8 cellular contexts compared by ENCODE assay signal in the genomic region with DNA sequence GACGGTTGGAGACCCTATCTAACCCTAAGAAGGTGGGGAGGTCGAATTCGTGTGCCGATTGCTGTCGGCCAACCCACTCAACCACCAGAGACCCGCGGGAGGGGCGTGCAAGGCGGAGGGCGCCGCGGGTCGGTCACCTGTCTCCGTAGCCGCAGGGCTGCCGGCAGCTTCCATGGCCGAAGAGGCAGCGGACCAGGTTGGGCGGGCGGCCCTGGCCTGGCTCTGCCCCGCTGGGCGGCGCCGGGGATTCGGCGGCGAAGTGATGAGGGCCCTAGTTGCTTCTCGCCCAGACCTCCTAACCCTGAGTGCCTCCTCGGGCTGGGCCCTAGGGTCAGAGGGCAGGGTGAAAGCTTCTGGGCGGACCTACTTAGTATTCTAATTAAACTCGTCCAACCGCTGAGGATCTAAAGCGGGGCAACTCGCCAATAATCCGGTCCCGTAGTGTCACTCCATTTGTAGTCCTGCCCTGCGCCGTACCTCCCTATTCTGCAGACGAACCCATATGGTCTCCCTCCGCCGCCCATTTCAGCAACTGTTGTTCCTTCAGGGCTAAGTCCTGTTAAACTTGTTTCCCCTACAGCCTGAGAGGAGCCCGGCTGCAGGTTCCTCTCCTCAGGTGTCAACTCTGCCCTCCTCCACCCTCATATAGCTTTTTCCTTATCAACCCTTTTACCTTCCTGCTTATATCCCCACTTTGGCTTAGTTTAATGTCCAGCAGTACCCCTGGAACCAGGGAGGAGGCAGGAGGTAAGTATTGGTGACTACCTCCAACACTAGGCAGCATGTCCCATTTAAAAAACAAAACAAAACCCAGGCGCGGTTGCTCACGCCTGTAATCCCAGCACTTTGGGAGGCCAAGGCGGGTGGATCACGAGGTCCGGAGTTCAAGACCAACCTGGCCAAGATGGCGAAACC. TPM values are rescaled to one million over a fixed set of nuclear protein-coding genes. Genes with fewer than 3 reads are reported as not detected.
DNase-seq lines count a peak whose midpoint lies in the region; ATAC-seq and TF ChIP-seq lines count a peak whose summit lies in the region.

A gene (minus strand): TSS at position 307 of the 915 bp plus-strand sequence. CDS start 133 bp downstream, at position 174.

- in situ Hi-C loops in GM13977 (cut with MboI; ENCODE audit: low pct_unique_long_range_greater_than_20kb, low sequenced_read_pairs, unreplicated experiment), result no loop called here

- ATAC-seq in HG02610 (IDR thresholded peaks at IDR 0.05; ENCODE audit: unreplicated experiment), result peak; percentile 30

- TF ChIP-seq CTCF in GM13977 (IDR thresholded peaks at IDR 0.05; ENCODE audit: extremely low read depth, insufficient read depth, missing control alignments) (peak; percentile 14), brain (conservative IDR thresholded peaks at IDR 0.05) (no peak)

- peak within 1 kb of the TSS; percentile 93 to 100 (median 100) for H3K4me3 Mint-ChIP-seq in brain

- intact Hi-C loops in T-helper 2 cell treated with Interferon-gamma antibody and Interleukin-4, amounts not matched to agents 100 ng/mL and 5 ng/mL, for 36 hours (cut with micrococcal nuclease), result loop anchor here (1.0 to 5.0 kb wide), 8 partner anchors 93 to 704 kb away; a partner anchor contains a TSS

- peak within 1 kb of the TSS; percentile 100 for H3K27ac Mint-ChIP-seq in brain

- peak; percentile 84 for DNase-seq in GM13977 (ENCODE audit: low spot score)
- DNase-seq in NCI-H146 (lab: John Stamatoyannopoulos, UW), result peak; percentile 91
- DNase-seq in iPS DF 19.7 (ENCODE audit: low read depth, low spot score), result peak; percentile 86
- DNase-seq in renal cortical epithelial cell (ENCODE audit: low read depth), result peak; percentile 59
- DNase-seq in HPDE6-E6E7 (ENCODE audit: extremely low spot score), result no peak

- H3K4me1 Mint-ChIP-seq in brain, result peaks cover 70% of the 10 kb centered on the region

- H3K27me3 Mint-ChIP-seq in brain, result peaks cover 31% of the 10 kb centered on the region

- peaks cover 7% of the 10 kb centered on the region for H3K36me3 Mint-ChIP-seq in brain

- H3K9me3 Mint-ChIP-seq in brain, result no peaks in the 10 kb centered on the region

RNA-seq across cellular contexts. Expression of the gene that starts here (rescaled TPM):
- total RNA-seq in T-helper 2 cell treated with Interferon-gamma antibody and Interleukin-4, amounts not matched to agents 100 ng/mL and 5 ng/mL, for 36 hours, result 56.4 and 59.9 TPM in 2 replicates
- polyA plus RNA-seq in brain (ENCODE audit: insufficient read depth, low read depth, low replicate concordance), result 26.6 TPM
- total RNA-seq in renal cortical epithelial cell, result 30.0 and 38.7 TPM in 2 replicates
